20 cellular contexts compared by ENCODE assay signal in the genomic region with DNA sequence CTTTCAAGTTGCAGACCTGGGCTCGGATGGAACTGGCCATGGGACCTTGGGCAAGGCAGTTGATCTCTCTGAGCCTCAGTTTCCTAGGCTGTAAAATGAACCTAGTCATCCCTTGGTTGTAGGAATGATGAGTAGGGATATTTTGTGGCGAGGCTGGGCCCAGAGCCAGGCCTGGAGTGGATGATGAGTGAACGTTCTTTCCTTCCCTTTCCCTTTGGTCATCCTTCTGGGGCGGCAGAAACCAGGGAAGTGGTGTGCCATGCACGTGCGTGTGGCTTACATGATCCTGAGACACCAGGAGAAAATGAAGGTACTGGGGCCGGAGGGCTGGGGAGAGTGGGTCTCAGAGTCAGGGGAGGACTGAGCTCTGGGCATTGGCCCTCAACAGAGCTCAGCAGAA. TPM values are rescaled to one million over a fixed set of nuclear protein-coding genes. Genes with fewer than 3 reads are reported as not detected.
A peak's percentile ranks its signal among the peaks of the same experiment; 100 is the strongest.
DNase-seq lines count a peak whose midpoint lies in the region; ATAC-seq, FAIRE-seq and TF ChIP-seq lines count a peak whose summit lies in the region.
"Had no signal": no experiment of that assay in that cellular context is flagged by ENCODE, and none has a peak within 500 bp of the region (broad histone marks: within the 10 kb centered on the region; RNA-seq: fewer than 3 reads in every experiment).

No MANE protein-coding gene starts in this region.

- no peaks in the 10 kb centered on the region for H3K9me3 ChIP-seq in GM23248 (ENCODE audit: low read depth)
- no peaks in the 10 kb centered on the region for H3K9me3 ChIP-seq in pancreas
- H3K9me3 ChIP-seq: MG63 had no signal

- TF ChIP-seq CTCF in neural crest cell (conservative IDR thresholded peaks at IDR 0.05) (no peak), pancreas (IDR thresholded peaks at IDR 0.05) (no peak)

- no peaks in the 10 kb centered on the region for H3K27me3 Mint-ChIP-seq in activated CD4-positive, alpha-beta memory T cell treated with anti-CD3 and anti-CD28 coated beads for 36 hours
- no peaks in the 10 kb centered on the region for H3K27me3 Mint-ChIP-seq in activated CD4-positive, alpha-beta memory T cell treated with anti-CD3 and anti-CD28 coated beads, Interleukin-2, amount 10 ng/mL, durations not matched to agents 7 days and 5 days
- H3K27me3 Mint-ChIP-seq in neural crest cell (ENCODE audit: low read depth), result no peaks in the 10 kb centered on the region

- H3K9me2 ChIP-seq in GM23248 (ENCODE audit: insufficient read depth), result no peaks in the 10 kb centered on the region

- H3K4me2 ChIP-seq in GM23248 (ENCODE audit: unreplicated experiment), result no peak overlapping the region

- H3K4me3 Mint-ChIP-seq in activated CD4-positive, alpha-beta memory T cell treated with anti-CD3 and anti-CD28 coated beads for 36 hours, result no peak overlapping the region
- no peak overlapping the region for H3K4me3 Mint-ChIP-seq in activated CD4-positive, alpha-beta memory T cell treated with anti-CD3 and anti-CD28 coated beads, Interleukin-2, amount 10 ng/mL, durations not matched to agents 7 days and 5 days
- no peak overlapping the region for H3K4me3 Mint-ChIP-seq in neural crest cell
- H3K4me3 Mint-ChIP-seq: CD8-positive, alpha-beta T cell had no signal

- WGBS in GM23248 (ENCODE audit: low coverage in 1 of 2, low lambda C conversion rate in 2 of 2, missing lambda C conversion rate in 2 of 2), 2 experiments, result 82 to 86% methylated on average over 7 of the region's 7 CpGs
- 87 to 89% methylated on average over 7 of the region's 7 CpGs for WGBS in pancreas, 2 donors

- ATAC-seq in pancreas (no peak), GM18867 (IDR thresholded peaks at IDR 0.05; ENCODE audit: unreplicated experiment) (no peak)
- ATAC-seq: CD8-positive, alpha-beta T cell; PC-3 had no signal

- 0 out of 2 replicates have a peak, but pooled peaks cover under 1% of the 10 kb centered on the region for H3F3A ChIP-seq in GM23248 (ENCODE audit: insufficient read depth)

- H3K36me3 ChIP-seq in GM23248 (ENCODE audit: low read depth) (peaks cover 17% of the 10 kb centered on the region; the same call in 1 of the 2 replicates), pancreas (peaks cover 2 to 75% (median 55%) of the 10 kb centered on the region in 3 donors)

- peak overlapping the region; percentile 18 for H3K27ac Mint-ChIP-seq in activated CD4-positive, alpha-beta memory T cell treated with anti-CD3 and anti-CD28 coated beads for 36 hours
- no peak overlapping the region for H3K27ac Mint-ChIP-seq in activated CD4-positive, alpha-beta memory T cell treated with anti-CD3 and anti-CD28 coated beads, Interleukin-2, amount 10 ng/mL, durations not matched to agents 7 days and 5 days
- peak overlapping the region; percentile 50 for H3K27ac Mint-ChIP-seq in neural crest cell (ENCODE audit: unreplicated experiment)
- H3K27ac Mint-ChIP-seq: CD8-positive, alpha-beta T cell had no signal

- DNase-seq in activated CD4-positive, alpha-beta memory T cell treated with anti-CD3 and anti-CD28 coated beads for 36 hours, result no peak
- no peak for DNase-seq in activated CD4-positive, alpha-beta memory T cell treated with anti-CD3 and anti-CD28 coated beads, Interleukin-2, amount 10 ng/mL, durations not matched to agents 7 days and 5 days
- DNase-seq in GM23248 (peak; percentile 24), astrocyte of the hippocampus (ENCODE audit: low read depth, low spot score) (peak; percentile 39), neural crest cell (ENCODE audit: low read depth, low spot score) (no peak), pancreas (no peak)
- no peak for DNase-seq in stimulated activated CD4-positive, alpha-beta T cell treated with anti-CD3 and anti-CD28 coated beads, Interleukin-4, amount 100 ng/mL, for 24 hours
- DNase-seq: CD8-positive, alpha-beta T cell; DMS79 treated with DMSO at 0.1 percent for 48 hours; GDM1; MG63; NCI-H1092; NCI-H2081 treated with DMSO at 0.1 percent for 48 hours; NCI-H510A; NCI-H774; PC-3 had no signal

- H3K79me2 ChIP-seq in GM23248 (ENCODE audit: insufficient read depth), result peaks cover 51% of the 10 kb centered on the region

- no peak for FAIRE-seq in pancreas (lab: Jason Lieb, UNC)
- FAIRE-seq: GM12891, GM18507 had no signal

- no peak overlapping the region for H2AFZ ChIP-seq in GM23248

- CTCF ChIA-PET in activated CD4-positive, alpha-beta memory T cell treated with anti-CD3 and anti-CD28 coated beads for 36 hours (lab: Charles Lee), result interaction anchor here (0.5 to 2.0 kb wide), 3 partner anchors 27 to 252 kb away, joined by 3 to 15 read pairs (median 4); no protein-coding TSS in a partner anchor
- CTCF ChIA-PET in activated CD4-positive, alpha-beta memory T cell treated with anti-CD3 and anti-CD28 coated beads, Interleukin-2, amount 10 ng/mL, durations not matched to agents 7 days and 5 days (lab: Charles Lee), result interaction anchor here (0.5 kb wide), 1 partner anchor 191 kb away, joined by 3 read pairs; no protein-coding TSS in a partner anchor

- H3K36me3 Mint-ChIP-seq in activated CD4-positive, alpha-beta memory T cell treated with anti-CD3 and anti-CD28 coated beads for 36 hours, result peaks cover 43% of the 10 kb centered on the region
- peaks cover 69% of the 10 kb centered on the region for H3K36me3 Mint-ChIP-seq in activated CD4-positive, alpha-beta memory T cell treated with anti-CD3 and anti-CD28 coated beads, Interleukin-2, amount 10 ng/mL, durations not matched to agents 7 days and 5 days (ENCODE audit: low read depth)
- H3K36me3 Mint-ChIP-seq in neural crest cell (ENCODE audit: low read depth), result peaks cover 9% of the 10 kb centered on the region

- no peaks in the 10 kb centered on the region for H3K9me3 Mint-ChIP-seq in activated CD4-positive, alpha-beta memory T cell treated with anti-CD3 and anti-CD28 coated beads for 36 hours
- H3K9me3 Mint-ChIP-seq in activated CD4-positive, alpha-beta memory T cell treated with anti-CD3 and anti-CD28 coated beads, Interleukin-2, amount 10 ng/mL, durations not matched to agents 7 days and 5 days, result no peaks in the 10 kb centered on the region
- no peaks in the 10 kb centered on the region for H3K9me3 Mint-ChIP-seq in neural crest cell
- H3K9me3 Mint-ChIP-seq: CD8-positive, alpha-beta T cell had no signal

- H4K20me1 ChIP-seq in GM23248 (ENCODE audit: insufficient read depth), result no peaks in the 10 kb centered on the region; the same call in 1 of the 2 replicates

- in situ Hi-C loops in GM23248 (cut with MboI), result no loop called here

- H3K27ac ChIP-seq in GM23248 (no peak overlapping the region), pancreas (no peak overlapping the region)
- H3K27ac ChIP-seq: 22Rv1 had no signal

- 0 out of 2 replicates have a peak, but pooled peaks cover 1% of the 10 kb centered on the region for H3K4me1 ChIP-seq in GM23248 (ENCODE audit: insufficient read depth)
- H3K4me1 ChIP-seq in pancreas, result no peaks in the 10 kb centered on the region

- intact Hi-C loops in activated CD4-positive, alpha-beta memory T cell treated with anti-CD3 and anti-CD28 coated beads for 36 hours (cut with micrococcal nuclease), result no loop called here
- intact Hi-C loops in pancreas (cut with DNase I), result loop anchor here in 1 of 3 donors (10.0 kb wide), 1 partner anchor 248 kb away; no protein-coding TSS in a partner anchor

- H3K27me3 ChIP-seq in GM23248 (replicated peaks; ENCODE audit: insufficient read depth) (no peaks in the 10 kb centered on the region), pancreas (no peaks in the 10 kb centered on the region)
- H3K27me3 ChIP-seq: MG63 had no signal

- H3K4me3 ChIP-seq in GM23248 (no peak overlapping the region), pancreas (no peak overlapping the region)
- H3K4me3 ChIP-seq: MG63 had no signal

- H3K4me1 Mint-ChIP-seq in activated CD4-positive, alpha-beta memory T cell treated with anti-CD3 and anti-CD28 coated beads for 36 hours (ENCODE audit: low read depth), result peaks cover 21% of the 10 kb centered on the region
- H3K4me1 Mint-ChIP-seq in activated CD4-positive, alpha-beta memory T cell treated with anti-CD3 and anti-CD28 coated beads, Interleukin-2, amount 10 ng/mL, durations not matched to agents 7 days and 5 days, result peaks cover 24% of the 10 kb centered on the region
- H3K4me1 Mint-ChIP-seq in neural crest cell, result peaks cover 13% of the 10 kb centered on the region

- POLR2A ChIA-PET in activated CD4-positive, alpha-beta memory T cell treated with anti-CD3 and anti-CD28 coated beads for 36 hours (lab: Charles Lee), result interaction anchor here (0.9 kb wide), 1 partner anchor 31 kb away, joined by 3 read pairs; no protein-coding TSS in a partner anchor
- POLR2A ChIA-PET in activated CD4-positive, alpha-beta memory T cell treated with anti-CD3 and anti-CD28 coated beads, Interleukin-2, amount 10 ng/mL, durations not matched to agents 7 days and 5 days (lab: Charles Lee), result interaction anchor here (1.6 kb wide), 1 partner anchor 16 kb away, joined by 5 read pairs; a partner anchor contains a TSS

- H3K9ac ChIP-seq in GM23248, result no peak overlapping the region

RNA-seq across cellular contexts. Expression of a gene that starts 8.4 kb away (rescaled TPM):
- total RNA-seq in activated CD4-positive, alpha-beta memory T cell treated with anti-CD3 and anti-CD28 coated beads for 36 hours, result 10 to 100 TPM; 91.8 to 95.6 TPM
- 100 to 1,000 TPM; 106 to 107 TPM for total RNA-seq in activated CD4-positive, alpha-beta memory T cell treated with anti-CD3 and anti-CD28 coated beads, Interleukin-2, amount 10 ng/mL, durations not matched to agents 7 days and 5 days
- 13.9 and 14.2 TPM in 2 replicates for total RNA-seq in GM23248 (2014; rRNA removed; shearing (Covaris generic))
- polyA plus RNA-seq in GM23248 (2016; fragmentation: Nextera tagmentation; extraction: Ambion mirVana) (5.8 and 7.6 TPM in 2 replicates), pancreas (10 to 100 TPM; 47.0 to 60.0 TPM)
- total RNA-seq in neural crest cell (63.6 and 67.1 TPM in 2 replicates), pancreas (10 to 100 TPM; 16.1 to 40.4 (median 21.9) TPM)

RNA-seq across cellular contexts. Expression of a gene that starts 15.9 kb away (rescaled TPM):
- 10 to 100 TPM; 73.2 to 83.2 TPM for total RNA-seq in activated CD4-positive, alpha-beta memory T cell treated with anti-CD3 and anti-CD28 coated beads for 36 hours
- 10 to 100 TPM; 78.4 to 86.1 TPM for total RNA-seq in activated CD4-positive, alpha-beta memory T cell treated with anti-CD3 and anti-CD28 coated beads, Interleukin-2, amount 10 ng/mL, durations not matched to agents 7 days and 5 days
- total RNA-seq in GM23248 (2014; rRNA removed; shearing (Covaris generic)), result 5.6 and 7.2 TPM in 2 replicates
- polyA plus RNA-seq in GM23248 (2016; fragmentation: Nextera tagmentation; extraction: Ambion mirVana), result 15.2 and 18.0 TPM in 2 replicates
- 62.8 and 67.0 TPM in 2 replicates for total RNA-seq in neural crest cell
- 10 to 100 TPM; 23.5 to 44.8 (median 26.8) TPM for total RNA-seq in pancreas
- 100 to 1,000 TPM; 120 to 164 TPM for polyA plus RNA-seq in pancreas

RNA-seq across cellular contexts. Expression of a gene that starts 32.3 kb away (rescaled TPM):
- 10 to 100 TPM; 48.4 to 54.0 TPM for total RNA-seq in activated CD4-positive, alpha-beta memory T cell treated with anti-CD3 and anti-CD28 coated beads for 36 hours
- 10 to 100 TPM; 63.2 to 65.0 TPM for total RNA-seq in activated CD4-positive, alpha-beta memory T cell treated with anti-CD3 and anti-CD28 coated beads, Interleukin-2, amount 10 ng/mL, durations not matched to agents 7 days and 5 days
- 9.1 and 14.3 TPM in 2 replicates for total RNA-seq in GM23248 (2014; rRNA removed; shearing (Covaris generic))
- polyA plus RNA-seq in GM23248 (2016; fragmentation: Nextera tagmentation; extraction: Ambion mirVana) (22.8 and 23.7 TPM in 2 replicates), pancreas (10 to 100 TPM in 1 of 2 donors, 1 to 10 TPM in 1; 7.5 to 34.0 TPM)
- total RNA-seq in neural crest cell (94.5 and 100.0 TPM in 2 replicates), pancreas (10 to 100 TPM; 21.3 to 39.6 (median 27.4) TPM)

RNA-seq across cellular contexts. Expression of a gene that starts 56.5 kb away (rescaled TPM):
- 1 to 10 TPM; 8.7 to 9.9 TPM for total RNA-seq in activated CD4-positive, alpha-beta memory T cell treated with anti-CD3 and anti-CD28 coated beads for 36 hours
- total RNA-seq in activated CD4-positive, alpha-beta memory T cell treated with anti-CD3 and anti-CD28 coated beads, Interleukin-2, amount 10 ng/mL, durations not matched to agents 7 days and 5 days, result 10 to 100 TPM in 1 of 2 experiments, 1 to 10 TPM in 1; 9.9 to 11.7 TPM
- 5.7 TPM in 2 replicates for total RNA-seq in GM23248 (2014; rRNA removed; shearing (Covaris generic))
- polyA plus RNA-seq in GM23248 (2016; fragmentation: Nextera tagmentation; extraction: Ambion mirVana) (4.8 and 5.1 TPM in 2 replicates), pancreas (1 to 10 TPM; 2.9 to 4.4 TPM)
- total RNA-seq in neural crest cell (23.0 and 23.2 TPM in 2 replicates), pancreas (1 to 10 TPM; 4.2 to 6.1 (median 5.4) TPM)

Comparison
In these comparisons a context has a peak if more than half of its experiments do, and no peak if none do; other contexts are left out.
1. DNase-seq: peak in GM23248 (single experiment) and astrocyte of the hippocampus (single experiment); none in activated CD4-positive, alpha-beta memory T cell treated with anti-CD3 and anti-CD28 coated beads for 36 hours (single experiment), activated CD4-positive, alpha-beta memory T cell treated with anti-CD3 and anti-CD28 coated beads, Interleukin-2, amount 10 ng/mL, durations not matched to agents 7 days and 5 days (single experiment), neural crest cell (single experiment), stimulated activated CD4-positive, alpha-beta T cell treated with anti-CD3 and anti-CD28 coated beads, Interleukin-4, amount 100 ng/mL, for 24 hours (single experiment) and pancreas (0 of 6).